In genomic region chr6:84758486-84758885, GRCh38 we compare ENCODE assay signal across 25 cellular contexts. TPM values are rescaled to one million over a fixed set of nuclear protein-coding genes. Genes with fewer than 3 reads are reported as not detected.
"Had no signal": no experiment of that assay in that cellular context is flagged by ENCODE, and none has a peak within 500 bp of the region (broad histone marks: within the 10 kb centered on the region; RNA-seq: fewer than 3 reads in every experiment).

No MANE protein-coding gene starts in this region.

- FAIRE-seq: kidney, TTC549, urothelium cell line had no signal

- H3K36me3 ChIP-seq: neural progenitor cell, spleen, transverse colon had no signal

- H3K36me3 Mint-ChIP-seq: brain, mesothelial cell of epicardium, neural progenitor cell, T-cell had no signal

- H3K27ac Mint-ChIP-seq: activated naive CD4-positive, alpha-beta T cell treated with anti-CD3 and anti-CD28 coated beads for 36 hours; activated naive CD8-positive, alpha-beta T cell treated with anti-CD3 and anti-CD28 coated beads, Interleukin-2, amount 10 ng/mL, durations not matched to agents 7 days and 5 days; brain; mesothelial cell of epicardium; naive thymus-derived CD8-positive, alpha-beta T cell; neural progenitor cell; progenitor cell of endocrine pancreas; T-cell; T-helper 2 cell treated with Interferon-gamma antibody and Interleukin-4, amounts not matched to agents 5 μg/mL and 100 μg/mL, for 36 hours had no signal

- H3K4me3 Mint-ChIP-seq: activated naive CD4-positive, alpha-beta T cell treated with anti-CD3 and anti-CD28 coated beads for 36 hours; activated naive CD8-positive, alpha-beta T cell treated with anti-CD3 and anti-CD28 coated beads, Interleukin-2, amount 10 ng/mL, durations not matched to agents 7 days and 5 days; mesothelial cell of epicardium; naive thymus-derived CD8-positive, alpha-beta T cell; neural progenitor cell; T-cell; T-helper 2 cell treated with Interferon-gamma antibody and Interleukin-4, amounts not matched to agents 5 μg/mL and 100 μg/mL, for 36 hours had no signal

- DNase-seq: activated CD4-positive, alpha-beta T cell treated with anti-CD3 and anti-CD28 coated beads for 1 hour; activated CD4-positive, alpha-beta T cell treated with anti-CD3 and anti-CD28 coated beads, Interleukin-2, amount 50 U/mL, for 4 hours; activated naive CD4-positive, alpha-beta T cell treated with anti-CD3 and anti-CD28 coated beads for 36 hours; activated naive CD8-positive, alpha-beta T cell treated with anti-CD3 and anti-CD28 coated beads, Interleukin-2, amount 10 ng/mL, durations not matched to agents 7 days and 5 days; activated T-cell treated with anti-CD3 and anti-CD28 coated beads, Interleukin-2, amount 50 U/mL, for 48 hours; amygdala; caudate nucleus; effector memory CD4-positive, alpha-beta T cell; kidney; naive thymus-derived CD8-positive, alpha-beta T cell; retina; spleen; stimulated activated CD4-positive, alpha-beta T cell treated with anti-CD3 and anti-CD28 coated beads, Interleukin-4, amount 100 ng/mL, for 1 hour; stimulated activated naive CD8-positive, alpha-beta T cell treated with anti-CD3 and anti-CD28 coated beads, Interleukin-15, Interleukin-2, amounts not matched to agents 100 U/mL and 50 U/mL, for 24 hours; T-cell; transverse colon had no signal

- H3K9me3 Mint-ChIP-seq: activated naive CD4-positive, alpha-beta T cell treated with anti-CD3 and anti-CD28 coated beads for 36 hours; activated naive CD8-positive, alpha-beta T cell treated with anti-CD3 and anti-CD28 coated beads, Interleukin-2, amount 10 ng/mL, durations not matched to agents 7 days and 5 days; mesothelial cell of epicardium; naive thymus-derived CD8-positive, alpha-beta T cell; neural progenitor cell; T-cell; T-helper 2 cell treated with Interferon-gamma antibody and Interleukin-4, amounts not matched to agents 5 μg/mL and 100 μg/mL, for 36 hours had no signal

- H3K4me1 Mint-ChIP-seq: activated naive CD8-positive, alpha-beta T cell treated with anti-CD3 and anti-CD28 coated beads, Interleukin-2, amount 10 ng/mL, durations not matched to agents 7 days and 5 days; neural progenitor cell had no signal

- H3K4me2 ChIP-seq: neural progenitor cell had no signal

- H3K4me3 ChIP-seq: esophagus muscularis mucosa, neural progenitor cell, spleen, transverse colon had no signal

- H3K9ac ChIP-seq: neural progenitor cell had no signal

- H3K9me3 ChIP-seq: esophagus muscularis mucosa, spleen, transverse colon had no signal

- ATAC-seq: naive thymus-derived CD8-positive, alpha-beta T cell; stimulated activated naive CD8-positive, alpha-beta T cell treated with anti-CD3 and anti-CD28 coated beads, Interleukin-15, Interleukin-2, amounts not matched to agents 100 U/mL and 50 U/mL, for 24 hours; T-cell had no signal

- H2AFZ ChIP-seq: neural progenitor cell had no signal

- H3K27ac ChIP-seq: esophagus muscularis mucosa, neural progenitor cell, spleen, transverse colon had no signal

RNA-seq across cellular contexts. Expression of gene TBX18, which starts 5.9 kb away (rescaled TPM):
- total RNA-seq: activated CD8-positive, alpha-beta memory T cell treated with anti-CD3 and anti-CD28 coated beads for 36 hours; activated naive CD4-positive, alpha-beta T cell treated with anti-CD3 and anti-CD28 coated beads for 36 hours; activated naive CD8-positive, alpha-beta T cell treated with anti-CD3 and anti-CD28 coated beads, Interleukin-2, amount 10 ng/mL, durations not matched to agents 7 days and 5 days; naive thymus-derived CD8-positive, alpha-beta T cell; T-cell had no signal
- polyA plus RNA-seq: naive thymus-derived CD8-positive, alpha-beta T cell had no signal
